Comparison of ENCODE assay signal across 1 cellular context in the genomic region with DNA sequence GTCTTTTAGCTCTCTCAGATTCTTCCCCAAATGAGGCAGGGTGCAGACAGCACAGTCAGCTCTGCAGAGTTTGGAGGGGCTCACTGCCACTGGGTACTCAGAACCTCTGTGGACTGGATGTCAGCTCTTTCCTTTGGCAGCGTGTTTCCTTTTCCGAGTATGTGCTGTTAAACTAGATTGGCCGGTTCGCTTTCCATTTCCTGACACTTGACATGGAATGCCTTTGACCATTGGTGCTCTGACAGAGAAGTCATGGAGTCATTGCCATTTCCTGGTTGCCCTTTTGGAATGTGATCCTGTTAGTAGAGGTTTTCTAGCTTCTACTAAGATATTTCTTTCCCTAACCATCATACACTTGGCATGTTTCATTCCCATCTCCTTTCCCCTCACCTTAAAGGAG.
TF ChIP-seq lines count a peak whose summit lies in the region.

No MANE protein-coding gene starts in this region.

TF ChIP-seq in WTC11, 78 proteins besides CTCF, POLR2A, EP300 and RAD21 (continued from another document):
- no peak for TF ChIP-seq ZNF416 (CRISPR knock-in tag; IDR thresholded peaks at IDR 0.05)
- TF ChIP-seq NR1H2 (CRISPR knock-in tag; IDR thresholded peaks at IDR 0.05): no peak
- TF ChIP-seq RORB (CRISPR knock-in tag; IDR thresholded peaks at IDR 0.05): no peak
- TF ChIP-seq CREM (CRISPR knock-in tag; IDR thresholded peaks at IDR 0.05): no peak
- TF ChIP-seq FOXJ3 (CRISPR knock-in tag; IDR thresholded peaks at IDR 0.05; ENCODE audit: borderline replicate concordance): no peak
- no peak for TF ChIP-seq ZNF396 (CRISPR knock-in tag; IDR thresholded peaks at IDR 0.05; ENCODE audit: borderline replicate concordance)
- no peak for TF ChIP-seq KAT7 (CRISPR knock-in tag; IDR thresholded peaks at IDR 0.05; ENCODE audit: borderline replicate concordance)
- no peak for TF ChIP-seq MAX (CRISPR knock-in tag; IDR thresholded peaks at IDR 0.05)
- no peak for TF ChIP-seq ZNF219 (CRISPR knock-in tag; IDR thresholded peaks at IDR 0.05; ENCODE audit: borderline replicate concordance)
- TF ChIP-seq, protein P1, sequence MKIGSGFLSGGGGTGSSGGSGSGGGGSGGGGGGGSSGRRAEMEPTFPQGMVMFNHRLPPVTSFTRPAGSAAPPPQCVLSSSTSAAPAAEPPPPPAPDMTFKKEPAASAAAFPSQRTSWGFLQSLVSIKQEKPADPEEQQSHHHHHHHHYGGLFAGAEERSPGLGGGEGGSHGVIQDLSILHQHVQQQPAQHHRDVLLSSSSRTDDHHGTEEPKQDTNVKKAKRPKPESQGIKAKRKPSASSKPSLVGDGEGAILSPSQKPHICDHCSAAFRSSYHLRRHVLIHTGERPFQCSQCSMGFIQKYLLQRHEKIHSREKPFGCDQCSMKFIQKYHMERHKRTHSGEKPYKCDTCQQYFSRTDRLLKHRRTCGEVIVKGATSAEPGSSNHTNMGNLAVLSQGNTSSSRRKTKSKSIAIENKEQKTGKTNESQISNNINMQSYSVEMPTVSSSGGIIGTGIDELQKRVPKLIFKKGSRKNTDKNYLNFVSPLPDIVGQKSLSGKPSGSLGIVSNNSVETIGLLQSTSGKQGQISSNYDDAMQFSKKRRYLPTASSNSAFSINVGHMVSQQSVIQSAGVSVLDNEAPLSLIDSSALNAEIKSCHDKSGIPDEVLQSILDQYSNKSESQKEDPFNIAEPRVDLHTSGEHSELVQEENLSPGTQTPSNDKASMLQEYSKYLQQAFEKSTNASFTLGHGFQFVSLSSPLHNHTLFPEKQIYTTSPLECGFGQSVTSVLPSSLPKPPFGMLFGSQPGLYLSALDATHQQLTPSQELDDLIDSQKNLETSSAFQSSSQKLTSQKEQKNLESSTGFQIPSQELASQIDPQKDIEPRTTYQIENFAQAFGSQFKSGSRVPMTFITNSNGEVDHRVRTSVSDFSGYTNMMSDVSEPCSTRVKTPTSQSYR (CRISPR knock-in tag; IDR thresholded peaks at IDR 0.05): no peak
- TF ChIP-seq PRRX2 (CRISPR knock-in tag; IDR thresholded peaks at IDR 0.05): no peak
- no peak for TF ChIP-seq ELF4 (CRISPR knock-in tag; IDR thresholded peaks at IDR 0.05; ENCODE audit: low read depth)
- no peak for TF ChIP-seq GRHL2 (CRISPR knock-in tag; IDR thresholded peaks at IDR 0.05; ENCODE audit: insufficient replicate concordance, severe bottlenecking)
- TF ChIP-seq TP53 (CRISPR knock-in tag; IDR thresholded peaks at IDR 0.05): no peak
- TF ChIP-seq NR3C1 (CRISPR knock-in tag; conservative IDR thresholded peaks at IDR 0.05; ENCODE audit: low read depth): no peak
- TF ChIP-seq, protein P2, sequence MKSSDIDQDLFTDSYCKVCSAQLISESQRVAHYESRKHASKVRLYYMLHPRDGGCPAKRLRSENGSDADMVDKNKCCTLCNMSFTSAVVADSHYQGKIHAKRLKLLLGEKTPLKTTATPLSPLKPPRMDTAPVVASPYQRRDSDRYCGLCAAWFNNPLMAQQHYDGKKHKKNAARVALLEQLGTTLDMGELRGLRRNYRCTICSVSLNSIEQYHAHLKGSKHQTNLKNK (CRISPR knock-in tag; IDR thresholded peaks at IDR 0.05): no peak
- no peak for TF ChIP-seq ZNF317 (CRISPR knock-in tag; IDR thresholded peaks at IDR 0.05; ENCODE audit: borderline replicate concordance, low read depth)
- TF ChIP-seq NFE2L1 (CRISPR knock-in tag; IDR thresholded peaks at IDR 0.05): no peak
- no peak for TF ChIP-seq SOX15 (CRISPR knock-in tag; IDR thresholded peaks at IDR 0.05)
